Comparison of ENCODE assay signal across 10 cellular contexts in the genomic region with DNA sequence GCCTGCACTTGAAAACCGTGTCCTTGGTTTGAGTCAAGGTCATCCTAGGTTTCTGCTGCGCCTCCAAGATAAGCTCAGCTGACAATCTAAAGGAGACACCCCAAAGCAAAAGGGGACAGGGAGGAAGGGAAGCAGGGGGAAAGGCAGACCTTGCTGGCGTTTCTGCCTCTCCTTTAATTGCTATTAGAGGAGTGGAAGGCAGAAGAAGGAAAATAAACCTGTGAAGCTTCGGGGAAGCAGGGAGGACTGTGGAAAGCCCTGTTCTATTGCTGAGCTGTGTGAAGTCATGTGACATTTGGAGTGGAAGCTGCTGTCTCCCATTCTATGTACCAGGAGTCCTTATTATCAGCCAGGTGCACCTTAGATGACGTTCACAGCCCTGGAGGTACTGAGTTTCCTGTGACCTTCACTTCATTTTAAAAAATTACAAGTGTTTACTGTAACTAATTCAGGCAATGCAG. TPM values are rescaled to one million over a fixed set of nuclear protein-coding genes. Genes with fewer than 3 reads are reported as not detected.
DNase-seq lines count a peak whose midpoint lies in the region; ATAC-seq and TF ChIP-seq lines count a peak whose summit lies in the region.
"Had no signal": no experiment of that assay in that cellular context is flagged by ENCODE, and none has a peak within 500 bp of the region (broad histone marks: within the 10 kb centered on the region; RNA-seq: fewer than 3 reads in every experiment).

No MANE protein-coding gene starts in this region.

- H3K36me3 Mint-ChIP-seq in CD4-positive, alpha-beta T cell (ENCODE audit: low read depth) = peaks cover 11% of the 10 kb centered on the region
- H3K36me3 Mint-ChIP-seq in nephron (ENCODE audit: low read depth) = peaks cover 2% of the 10 kb centered on the region

- H3K4me1 ChIP-seq in HUES6 (ENCODE audit: control insufficient read depth, insufficient read depth, low read length) (peaks cover 35% of the 10 kb centered on the region), OCI-LY7 (ENCODE audit: insufficient read depth, low read length, poor library complexity, severe bottlenecking) (peaks cover 53% of the 10 kb centered on the region)

- intact Hi-C loops in CD4-positive, alpha-beta T cell (cut with DNase I, micrococcal nuclease) = no loop called here
- intact Hi-C loops in OCI-LY7 (cut with micrococcal nuclease; ENCODE audit: unreplicated experiment) = no loop called here

- H3K9ac ChIP-seq in HUES6 (ENCODE audit: low read length) = peak overlapping the region; percentile 17

- H3K4me1 Mint-ChIP-seq in CD4-positive, alpha-beta T cell (ENCODE audit: low read depth) = peaks cover 53% of the 10 kb centered on the region
- H3K4me1 Mint-ChIP-seq in nephron = peaks cover 42% of the 10 kb centered on the region

- H3K27me3 Mint-ChIP-seq in CD4-positive, alpha-beta T cell = peaks cover 3% of the 10 kb centered on the region
- H3K27me3 Mint-ChIP-seq in nephron (ENCODE audit: low read depth) = no peaks in the 10 kb centered on the region

- no peak overlapping the region for H3K27ac ChIP-seq in CD4-positive, alpha-beta T cell (ENCODE audit: low read depth, low read length)
- H3K27ac ChIP-seq in HUES6 (ENCODE audit: low read depth, low read length) (no peak overlapping the region), OCI-LY7 (ENCODE audit: low read depth, low read length, poor library complexity, severe bottlenecking) (peak overlapping the region; percentile 30)

- H3K9me3 Mint-ChIP-seq in CD4-positive, alpha-beta T cell = no peaks in the 10 kb centered on the region
- H3K9me3 Mint-ChIP-seq in nephron = no peaks in the 10 kb centered on the region

- peaks cover 12% of the 10 kb centered on the region for H3K79me2 ChIP-seq in OCI-LY7 (ENCODE audit: insufficient read depth, low read depth, low read length)

- no peak for TF ChIP-seq CTCF in CD4-positive, alpha-beta T cell (IDR thresholded peaks at IDR 0.05)
- TF ChIP-seq CTCF in OCI-LY7 (conservative IDR thresholded peaks at IDR 0.05; ENCODE audit: low read length) = no peak
- TF ChIP-seq CTCF in nephron (IDR thresholded peaks at IDR 0.05; ENCODE audit: unreplicated experiment in 3 of 3) = no peak

- H3K9me2 ChIP-seq in OCI-LY7 (ENCODE audit: insufficient read depth, low read length) = no peaks in the 10 kb centered on the region

- no peak overlapping the region for H3K4me3 Mint-ChIP-seq in CD4-positive, alpha-beta T cell
- no peak overlapping the region for H3K4me3 Mint-ChIP-seq in nephron

- peak overlapping the region; percentile 24 for H3K27ac Mint-ChIP-seq in CD4-positive, alpha-beta T cell
- peak overlapping the region; percentile 69 to 84 (median 75) for H3K27ac Mint-ChIP-seq in nephron

- peak overlapping the region; percentile 91 for H2AFZ ChIP-seq in OCI-LY7 (ENCODE audit: low read length)

- no peak overlapping the region for H3K4me3 ChIP-seq in HUES6 (ENCODE audit: low read depth, low read length)
- no peak overlapping the region for H3K4me3 ChIP-seq in OCI-LY7 (ENCODE audit: low read depth, low read length, poor library complexity, severe bottlenecking)

- no TSS peak for BruUV-seq in OCI-LY7 (replicated peaks; lab: Mats Ljungman, UMichigan)

- POLR2A ChIA-PET in CD4-positive, alpha-beta T cell (lab: Charles Lee) = interaction anchor here (2.4 to 20.1 kb wide), 7 partner anchors 16 to 70 kb away, joined by 25 to 1007 read pairs (median 305); partner anchors contain the start of gene CHD2
- POLR2A ChIA-PET in OCI-LY7 (lab: Charles Lee) = interaction anchor here (0.9 to 11.9 kb wide), 18 partner anchors 9 to 68 kb away, joined by 3 to 203 read pairs (median 8); partner anchors contain the start of gene CHD2

- peak overlapping the region; percentile 32 for H3K4me2 ChIP-seq in OCI-LY7 (ENCODE audit: low read length)

- CTCF ChIA-PET in CD4-positive, alpha-beta T cell (lab: Charles Lee) = interaction anchor here (1.0 to 8.1 kb wide), 3 partner anchors 18 to 69 kb away, joined by 3 to 118 read pairs (median 3); no protein-coding TSS in a partner anchor
- CTCF ChIA-PET in OCI-LY7 (lab: Charles Lee; ENCODE audit: unreplicated experiment) = interaction anchor here (0.8 kb wide), 1 partner anchor 30 kb away, joined by 3 read pairs; no protein-coding TSS in a partner anchor

- peaks cover 2% of the 10 kb centered on the region; the same call in 1 of the 2 replicates for H3K36me3 ChIP-seq in HUES6 (ENCODE audit: control insufficient read depth, insufficient read depth, low read length)
- H3K36me3 ChIP-seq in OCI-LY7 (ENCODE audit: insufficient read depth, low read length) = peaks cover 6% of the 10 kb centered on the region

- H3K9me3 ChIP-seq in CD4-positive, alpha-beta T cell (ENCODE audit: control insufficient read depth, low read length) = no peaks in the 10 kb centered on the region
- H3K9me3 ChIP-seq in HUES6 (ENCODE audit: control insufficient read depth, insufficient read depth, low read depth, low read length) (no peaks in the 10 kb centered on the region), OCI-LY7 (ENCODE audit: low read length) (no peaks in the 10 kb centered on the region)

- no peaks in the 10 kb centered on the region for H3K27me3 ChIP-seq in CD4-positive, alpha-beta T cell (ENCODE audit: control insufficient read depth, insufficient read depth, low read length)
- no peaks in the 10 kb centered on the region for H3K27me3 ChIP-seq in HUES6 (ENCODE audit: control insufficient read depth, insufficient read depth, low read length)

- no peak for ATAC-seq in CD4-positive, alpha-beta T cell (ENCODE audit: poor library complexity)
- ATAC-seq in HG02678 (IDR thresholded peaks at IDR 0.05; ENCODE audit: unreplicated experiment) (no peak), left lobe of liver (no peak)
- ATAC-seq: SK-N-SH treated with all-trans-retinoic acid at 6 μM for 48 hours had no signal

- DNase-seq in CD4-positive, alpha-beta T cell = no peak
- DNase-seq in OCI-LY7 (ENCODE audit: low spot score) (peak; percentile 35), hypothalamus (lab: John Stamatoyannopoulos, UW) (no peak), left lobe of liver (ENCODE audit: low spot score) (no peak), NCI-H82 (lab: John Stamatoyannopoulos, UW) (no peak)
- DNase-seq: NCI-H226 had no signal

- H4K20me1 ChIP-seq in OCI-LY7 (ENCODE audit: insufficient read depth, low read length) = no peaks in the 10 kb centered on the region

RNA-seq across cellular contexts. Expression of gene CHD2, which starts 21.5 kb away (rescaled TPM):
- total RNA-seq in CD4-positive, alpha-beta T cell = 100 to 1,000 TPM; 615 to 660 TPM
- total RNA-seq in OCI-LY7 (2014; rRNA removed; shearing (Covaris generic)) = 133 and 169 TPM in 2 replicates
- 213 and 259 TPM in 2 replicates for total RNA-seq in OCI-LY7 (2022)
- 53.1 TPM for total RNA-seq in left lobe of liver
